Comparison of ENCODE assay signal across 1 cellular context in genomic region chr19:14515501-14516047, GRCh38.
TF ChIP-seq lines count a peak whose summit lies in the region.

No MANE protein-coding gene starts in this region.

TF ChIP-seq in endothelial cell of umbilical vein, 7 proteins besides CTCF, POLR2A, EP300 and RAD21:
- TF ChIP-seq EZH2 (IDR thresholded peaks at IDR 0.05; ENCODE audit: borderline replicate concordance, low read depth, low read length, severe bottlenecking) (no peak), MYC (IDR thresholded peaks at IDR 0.05; ENCODE audit: low read depth, low read length) (no peak), FOS (IDR thresholded peaks at IDR 0.05; ENCODE audit: borderline replicate concordance, insufficient read depth, low read length) (no peak), JUN (IDR thresholded peaks at IDR 0.05; ENCODE audit: borderline replicate concordance, insufficient read depth, insufficient read length, low read depth) (no peak), GATA2 (IDR thresholded peaks at IDR 0.05; ENCODE audit: insufficient read depth, insufficient read length, low read depth, low read length) (no peak), POLR2AphosphoS5 (IDR thresholded peaks at IDR 0.05; ENCODE audit: insufficient read depth, low read depth, low read length) (no peak)
- TF ChIP-seq, protein P1, sequence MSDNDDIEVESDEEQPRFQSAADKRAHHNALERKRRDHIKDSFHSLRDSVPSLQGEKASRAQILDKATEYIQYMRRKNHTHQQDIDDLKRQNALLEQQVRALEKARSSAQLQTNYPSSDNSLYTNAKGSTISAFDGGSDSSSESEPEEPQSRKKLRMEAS (IDR thresholded peaks at IDR 0.05; ENCODE audit: insufficient read depth, insufficient read length): no peak
TF ChIP-seq in endothelial cell of umbilical vein: peak in this region for 0.
